Comparison of ENCODE assay signal across 15 cellular contexts in the genomic region with DNA sequence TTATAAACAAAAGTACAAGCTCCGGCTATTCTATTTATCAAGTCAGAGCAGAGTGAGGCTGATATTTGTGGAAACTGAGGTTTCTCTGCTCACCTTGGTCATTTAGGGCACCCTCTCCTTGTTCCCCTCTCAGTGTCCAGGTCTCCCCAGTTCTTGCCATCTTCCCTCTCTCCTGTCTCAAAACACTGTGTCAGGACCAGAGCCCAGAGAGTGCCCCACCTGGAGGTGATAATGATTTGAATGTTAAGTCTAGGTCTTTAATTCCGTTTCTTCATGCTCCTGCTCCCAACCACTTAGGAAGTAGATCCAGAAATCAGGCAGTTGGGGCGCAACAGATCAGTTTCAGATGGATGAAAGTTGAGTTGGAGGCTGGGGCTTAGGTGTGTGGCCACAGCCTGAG.
"Had no signal": no experiment of that assay in that cellular context is flagged by ENCODE, and none has a peak within 500 bp of the region (broad histone marks: within the 10 kb centered on the region; RNA-seq: fewer than 3 reads in every experiment).

No MANE protein-coding gene starts in this region.

- ATAC-seq: mucosa of descending colon; naive thymus-derived CD4-positive, alpha-beta T cell had no signal

- H3K4me3 ChIP-seq: cardiac muscle cell, esophagus squamous epithelium, hepatocyte, left ventricle myocardium inferior, mucosa of descending colon, ovary had no signal

- H3K27me3 ChIP-seq: cardiac muscle cell, esophagus squamous epithelium, hepatocyte, ovary had no signal

- H3K4me3 Mint-ChIP-seq: activated B cell treated with CpG ODN at 0.5 μM for 24 hours; activated CD4-positive, alpha-beta T cell treated with anti-CD3 and anti-CD28 coated beads, Interleukin-2, amount 10 ng/mL, durations not matched to agents 24 days and 14 days; activated naive CD4-positive, alpha-beta T cell treated with anti-CD3 and anti-CD28 coated beads for 36 hours; memory B cell; naive thymus-derived CD4-positive, alpha-beta T cell; T-helper 2 cell treated with Interferon-gamma antibody and Interleukin-4, amounts not matched to agents 5 μg/mL and 100 μg/mL, for 36 hours had no signal

- H3K9me3 ChIP-seq: esophagus squamous epithelium, left ventricle myocardium inferior, mucosa of descending colon, ovary had no signal

- DNase-seq: activated B cell treated with CpG ODN at 0.5 μM for 24 hours; activated CD4-positive, alpha-beta T cell treated with anti-CD3 and anti-CD28 coated beads, Interleukin-2, amount 10 ng/mL, durations not matched to agents 24 days and 14 days; activated naive CD4-positive, alpha-beta T cell treated with anti-CD3 and anti-CD28 coated beads for 36 hours; activated T-cell treated with anti-CD3 and anti-CD28 coated beads for 4 hours; esophagus squamous epithelium; kidney; left ventricle myocardium inferior; mucosa of descending colon; naive thymus-derived CD4-positive, alpha-beta T cell; ovary; stimulated activated CD4-positive, alpha-beta T cell treated with anti-CD3 and anti-CD28 coated beads, Interleukin-1b, Interleukin-23, amount 100 ng/mL, for 48 hours had no signal

- H2AFZ ChIP-seq: hepatocyte had no signal

- H3K4me2 ChIP-seq: hepatocyte had no signal

- H3K27ac ChIP-seq: cardiac muscle cell, esophagus squamous epithelium, hepatocyte, left ventricle myocardium inferior, ovary had no signal

- H3K36me3 Mint-ChIP-seq: memory B cell; naive thymus-derived CD4-positive, alpha-beta T cell had no signal

- H3K27me3 Mint-ChIP-seq: activated B cell treated with CpG ODN at 0.5 μM for 24 hours; memory B cell; naive thymus-derived CD4-positive, alpha-beta T cell had no signal

- H3K27ac Mint-ChIP-seq: activated B cell treated with CpG ODN at 0.5 μM for 24 hours; activated CD4-positive, alpha-beta T cell treated with anti-CD3 and anti-CD28 coated beads, Interleukin-2, amount 10 ng/mL, durations not matched to agents 24 days and 14 days; activated naive CD4-positive, alpha-beta T cell treated with anti-CD3 and anti-CD28 coated beads for 36 hours; memory B cell; T-helper 2 cell treated with Interferon-gamma antibody and Interleukin-4, amounts not matched to agents 5 μg/mL and 100 μg/mL, for 36 hours had no signal

- H3K79me2 ChIP-seq: hepatocyte had no signal

- H3K9me3 Mint-ChIP-seq: activated B cell treated with CpG ODN at 0.5 μM for 24 hours; activated CD4-positive, alpha-beta T cell treated with anti-CD3 and anti-CD28 coated beads, Interleukin-2, amount 10 ng/mL, durations not matched to agents 24 days and 14 days; activated naive CD4-positive, alpha-beta T cell treated with anti-CD3 and anti-CD28 coated beads for 36 hours; memory B cell; naive thymus-derived CD4-positive, alpha-beta T cell; T-helper 2 cell treated with Interferon-gamma antibody and Interleukin-4, amounts not matched to agents 5 μg/mL and 100 μg/mL, for 36 hours had no signal

- H3K36me3 ChIP-seq: cardiac muscle cell, esophagus squamous epithelium, left ventricle myocardium inferior, ovary had no signal
